In the genomic region with DNA sequence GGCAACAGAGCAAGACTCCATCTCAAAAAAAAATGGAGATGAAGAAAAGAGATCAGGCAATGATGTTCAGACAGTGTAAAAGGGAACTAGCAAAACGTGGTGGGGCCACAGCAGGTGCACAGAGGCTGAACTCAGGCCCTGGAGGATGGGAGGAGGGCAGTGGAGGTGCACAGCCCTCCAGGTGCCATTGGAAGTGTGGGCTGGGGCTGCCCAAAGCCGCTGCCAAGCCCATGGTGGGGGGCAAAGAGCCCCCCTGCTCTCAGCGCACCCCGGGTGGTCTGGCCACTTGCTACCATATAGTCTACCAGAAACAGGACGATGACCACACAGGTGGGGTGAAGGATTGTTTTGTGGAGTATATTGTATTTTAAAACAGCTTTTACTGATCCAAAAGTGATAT, we compare ENCODE assay signal across 34 cellular contexts. TPM values are rescaled to one million over a fixed set of nuclear protein-coding genes. Genes with fewer than 3 reads are reported as not detected.
"Had no signal": no experiment of that assay in that cellular context is flagged by ENCODE, and none has a peak within 500 bp of the region (broad histone marks: within the 10 kb centered on the region; RNA-seq: fewer than 3 reads in every experiment).

No MANE protein-coding gene starts in this region.

- H3K9me3 ChIP-seq: colonic mucosa, esophagus squamous epithelium, gastrocnemius medialis, heart right ventricle, lower lobe of right lung, mucosa of descending colon had no signal

- H3K4me1 Mint-ChIP-seq: endodermal cell, mesothelial cell of epicardium had no signal

- H3K27ac Mint-ChIP-seq: dendritic cell treated with granulocyte-macrophage colony-stimulating factor and Interleukin-4, amounts not matched to agents 40 ng/mL and 50 ng/mL, for 4 days; endodermal cell; immature natural killer cell; mesothelial cell of epicardium had no signal

- DNase-seq: colonic mucosa; cortex of kidney; effector CD8-positive, alpha-beta T cell; effector memory CD8-positive, alpha-beta T cell; endodermal cell; erythroblast; esophagus squamous epithelium; foreskin fibroblast; foreskin melanocyte; gastrocnemius medialis; glutamatergic neuron; head of caudate nucleus; heart right ventricle; hippocampal formation; immature natural killer cell; islet precursor cell; kidney; kidney glomerular epithelial cell; left colon; left ventricle myocardium superior; lower lobe of right lung; mesenchymal stem cell; mucosa of descending colon; naive B cell had no signal

- H3K36me3 ChIP-seq: colonic mucosa, esophagus squamous epithelium, gastrocnemius medialis, heart right ventricle, left lung, lower lobe of right lung had no signal

- H3K36me3 Mint-ChIP-seq: immature natural killer cell, mesothelial cell of epicardium had no signal

- H3K4me3 ChIP-seq: colonic mucosa, esophagus squamous epithelium, gastrocnemius medialis, heart right ventricle, left lung, lower lobe of right lung, mucosa of descending colon had no signal

- H3K4me3 Mint-ChIP-seq: dendritic cell treated with granulocyte-macrophage colony-stimulating factor and Interleukin-4, amounts not matched to agents 40 ng/mL and 50 ng/mL, for 4 days; effector memory CD8-positive, alpha-beta T cell; endodermal cell; immature natural killer cell; mesothelial cell of epicardium; naive B cell had no signal

- H3K4me1 ChIP-seq: colonic mucosa, esophagus squamous epithelium, gastrocnemius medialis, heart right ventricle, left lung, lower lobe of right lung had no signal

- ATAC-seq: effector memory CD8-positive, alpha-beta T cell; esophagus mucosa; gastrocnemius medialis; heart right ventricle; left colon; left lung; left ventricle myocardium superior; mucosa of descending colon had no signal

- H3K27ac ChIP-seq: colonic mucosa, epithelial cell of prostate, esophagus squamous epithelium, gastrocnemius medialis, heart right ventricle, left lung, lower lobe of right lung had no signal

RNA-seq across cellular contexts. Expression of a gene that starts 7.1 kb away (rescaled TPM):
- total RNA-seq: colonic mucosa, dermis microvascular lymphatic vessel endothelial cell, endodermal cell, esophagus mucosa, gastrocnemius medialis, glomerular endothelial cell, heart right ventricle, kidney, left colon, left lung, left ventricle myocardium superior, lower lobe of right lung, lung microvascular endothelial cell, mesenteric fat pad, mesothelial cell of epicardium, myocyte had no signal

RNA-seq across cellular contexts. Expression of a gene that starts 56.4 kb away (rescaled TPM):
- total RNA-seq: gastrocnemius medialis had no signal
